Comparison of ENCODE assay signal across 1 cellular context in genomic region chr16:30896890-30897730, GRCh38.
TF ChIP-seq lines count a peak whose summit lies in the region.

No MANE protein-coding gene starts in this region.

TF ChIP-seq in K562, 482 proteins besides CTCF, POLR2A, EP300 and RAD21 (continued from another document and continues in another):
- TF ChIP-seq MTF1 (CRISPR knock-in tag; IDR thresholded peaks at IDR 0.05; ENCODE audit: borderline replicate concordance) (no peak), HNRNPL (IDR thresholded peaks at IDR 0.05; ENCODE audit: low read depth, low read length) (no peak), NCOR1 (IDR thresholded peaks at IDR 0.05) (0 out of 2 replicates have a peak, but pooled peaks have one; percentile 1), ZFP30 (CRISPR knock-in tag; IDR thresholded peaks at IDR 0.05; ENCODE audit: borderline replicate concordance) (no peak), ZKSCAN1 (IDR thresholded peaks at IDR 0.05; ENCODE audit: low read depth, low read length) (no peak), ESRRA (IDR thresholded peaks at IDR 0.05; ENCODE audit: borderline replicate concordance, low read depth) (0 out of 2 replicates have a peak, but pooled peaks have one; percentile 33), ZNF134 (CRISPR knock-in tag; conservative IDR thresholded peaks at IDR 0.05) (no peak), HSF4 (CRISPR knock-in tag; IDR thresholded peaks at IDR 0.05; ENCODE audit: borderline replicate concordance) (no peak), FOSL1 (tag; conservative IDR thresholded peaks at IDR 0.05) (no peak), HMG20B (CRISPR knock-in tag; IDR thresholded peaks at IDR 0.05) (no peak), ZNF586 (CRISPR knock-in tag; conservative IDR thresholded peaks at IDR 0.05) (no peak), CAMTA2 (CRISPR knock-in tag; conservative IDR thresholded peaks at IDR 0.05) (no peak), ELF4 (CRISPR knock-in tag; IDR thresholded peaks at IDR 0.05) (no peak), DDX20 (tag; IDR thresholded peaks at IDR 0.05; ENCODE audit: low read depth) (no peak), HOXB6 (CRISPR knock-in tag; IDR thresholded peaks at IDR 0.05; ENCODE audit: borderline replicate concordance) (no peak), ZFP1 (CRISPR knock-in tag; IDR thresholded peaks at IDR 0.05) (no peak), ATF1 (CRISPR knock-in tag; IDR thresholded peaks at IDR 0.05) (no peak), ATF1 (tag; IDR thresholded peaks at IDR 0.05) (no peak), SIX5 (IDR thresholded peaks at IDR 0.05; ENCODE audit: borderline replicate concordance in 1 of 2, insufficient read depth in 1 of 2, low read depth in 1 of 2, low read length in 2 of 2) (peak; percentile 94 to 98), HLTF (IDR thresholded peaks at IDR 0.05) (no peak), RBM34 (IDR thresholded peaks at IDR 0.05; ENCODE audit: borderline replicate concordance, insufficient read depth, low read length) (no peak), SAFB (IDR thresholded peaks at IDR 0.05; ENCODE audit: borderline replicate concordance, low read depth, low read length) (no peak), SUPT5H (IDR thresholded peaks at IDR 0.05) (peak; percentile 79), TBP (optimal IDR thresholded peaks at IDR 0.05; ENCODE audit: low read depth, low read length) (peak; percentile 73), NR1H2 (CRISPR knock-in tag; IDR thresholded peaks at IDR 0.05) (no peak), TAF9B (IDR thresholded peaks at IDR 0.05; ENCODE audit: partially characterized antibody) (peak; percentile 10), UBTF (IDR thresholded peaks at IDR 0.05; ENCODE audit: borderline replicate concordance in 1 of 2, low read depth in 2 of 2, low read length in 2 of 2) (0 out of 4 replicates have a peak, but pooled peaks of 1 of the 2 experiments have one; percentile 10), BACH1 (tag; IDR thresholded peaks at IDR 0.05) (0 out of 2 replicates have a peak, but pooled peaks have one; percentile 45), THAP7 (CRISPR knock-in tag; IDR thresholded peaks at IDR 0.05) (no peak), ETV6 (IDR thresholded peaks at IDR 0.05; ENCODE audit: borderline replicate concordance in 1 of 2, low read depth in 2 of 2, low read length in 1 of 2) (no peak), ETV6 (CRISPR knock-in tag; IDR thresholded peaks at IDR 0.05; ENCODE audit: borderline replicate concordance) (no peak), GABPB1 (CRISPR knock-in tag; IDR thresholded peaks at IDR 0.05) (peak; percentile 82), KAT2B (IDR thresholded peaks at IDR 0.05; ENCODE audit: low read depth, low read length) (no peak), RNF2 (IDR thresholded peaks at IDR 0.05) (no peak), ZBTB7A (IDR thresholded peaks at IDR 0.05; ENCODE audit: borderline replicate concordance, control insufficient read depth, low read depth, low read length) (peak; percentile 14; the same call in 1 of the 2 replicates), HIVEP1 (CRISPR knock-in tag; IDR thresholded peaks at IDR 0.05) (no peak), SAP30 (IDR thresholded peaks at IDR 0.05; ENCODE audit: borderline replicate concordance, insufficient read depth, low read depth, low read length, poor library complexity, severe bottlenecking) (no peak), KDM5B (IDR thresholded peaks at IDR 0.05; ENCODE audit: insufficient replicate concordance, low read depth, low read length) (no peak), CXXC5 (CRISPR knock-in tag; IDR thresholded peaks at IDR 0.05) (no peak; the same call in 1 of the 2 replicates), MCM7 (IDR thresholded peaks at IDR 0.05) (no peak), CEBPB (tag; IDR thresholded peaks at IDR 0.05) (no peak), SP1 (CRISPR knock-in tag; IDR thresholded peaks at IDR 0.05) (peak; percentile 7; the same call in 1 of the 2 replicates), ARID2 (IDR thresholded peaks at IDR 0.05) (no peak), HDAC1 (IDR thresholded peaks at IDR 0.05) (peak in 1 of 2 experiments; percentile 13; a peak in 2 of 4 replicates), SMAD1 (IDR thresholded peaks at IDR 0.05; ENCODE audit: low read depth, low read length, partially characterized antibody) (no peak), TBL1XR1 (IDR thresholded peaks at IDR 0.05; ENCODE audit: low read length in 2 of 2) (no peak), ELF1 (tag; IDR thresholded peaks at IDR 0.05) (peak; percentile 72; the same call in 1 of the 2 replicates), ZBED1 (IDR thresholded peaks at IDR 0.05) (0 out of 2 replicates have a peak, but pooled peaks have one; percentile 81), PCBP1 (IDR thresholded peaks at IDR 0.05; ENCODE audit: low read depth, low read length, poor library complexity, severe bottlenecking) (no peak), CBX3 (IDR thresholded peaks at IDR 0.05; ENCODE audit: borderline replicate concordance in 1 of 2, low read length in 2 of 2) (no peak), ZNF740 (CRISPR knock-in tag; IDR thresholded peaks at IDR 0.05) (no peak), ZNF740 (tag; IDR thresholded peaks at IDR 0.05) (no peak), ZC3H8 (IDR thresholded peaks at IDR 0.05) (no peak), FOXK1 (CRISPR knock-in tag; IDR thresholded peaks at IDR 0.05; ENCODE audit: borderline replicate concordance) (no peak)
- TF ChIP-seq, protein P1, sequence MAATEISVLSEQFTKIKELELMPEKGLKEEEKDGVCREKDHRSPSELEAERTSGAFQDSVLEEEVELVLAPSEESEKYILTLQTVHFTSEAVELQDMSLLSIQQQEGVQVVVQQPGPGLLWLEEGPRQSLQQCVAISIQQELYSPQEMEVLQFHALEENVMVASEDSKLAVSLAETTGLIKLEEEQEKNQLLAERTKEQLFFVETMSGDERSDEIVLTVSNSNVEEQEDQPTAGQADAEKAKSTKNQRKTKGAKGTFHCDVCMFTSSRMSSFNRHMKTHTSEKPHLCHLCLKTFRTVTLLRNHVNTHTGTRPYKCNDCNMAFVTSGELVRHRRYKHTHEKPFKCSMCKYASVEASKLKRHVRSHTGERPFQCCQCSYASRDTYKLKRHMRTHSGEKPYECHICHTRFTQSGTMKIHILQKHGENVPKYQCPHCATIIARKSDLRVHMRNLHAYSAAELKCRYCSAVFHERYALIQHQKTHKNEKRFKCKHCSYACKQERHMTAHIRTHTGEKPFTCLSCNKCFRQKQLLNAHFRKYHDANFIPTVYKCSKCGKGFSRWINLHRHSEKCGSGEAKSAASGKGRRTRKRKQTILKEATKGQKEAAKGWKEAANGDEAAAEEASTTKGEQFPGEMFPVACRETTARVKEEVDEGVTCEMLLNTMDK (IDR thresholded peaks at IDR 0.05; ENCODE audit: borderline replicate concordance, insufficient read depth, low read depth, low read length, poor library complexity, severe bottlenecking) = no peak
- TF ChIP-seq, protein P2, sequence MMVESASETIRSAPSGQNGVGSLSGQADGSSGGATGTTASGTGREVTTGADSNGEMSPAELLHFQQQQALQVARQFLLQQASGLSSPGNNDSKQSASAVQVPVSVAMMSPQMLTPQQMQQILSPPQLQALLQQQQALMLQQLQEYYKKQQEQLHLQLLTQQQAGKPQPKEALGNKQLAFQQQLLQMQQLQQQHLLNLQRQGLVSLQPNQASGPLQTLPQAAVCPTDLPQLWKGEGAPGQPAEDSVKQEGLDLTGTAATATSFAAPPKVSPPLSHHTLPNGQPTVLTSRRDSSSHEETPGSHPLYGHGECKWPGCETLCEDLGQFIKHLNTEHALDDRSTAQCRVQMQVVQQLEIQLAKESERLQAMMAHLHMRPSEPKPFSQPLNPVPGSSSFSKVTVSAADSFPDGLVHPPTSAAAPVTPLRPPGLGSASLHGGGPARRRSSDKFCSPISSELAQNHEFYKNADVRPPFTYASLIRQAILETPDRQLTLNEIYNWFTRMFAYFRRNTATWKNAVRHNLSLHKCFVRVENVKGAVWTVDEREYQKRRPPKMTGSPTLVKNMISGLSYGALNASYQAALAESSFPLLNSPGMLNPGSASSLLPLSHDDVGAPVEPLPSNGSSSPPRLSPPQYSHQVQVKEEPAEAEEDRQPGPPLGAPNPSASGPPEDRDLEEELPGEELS (CRISPR knock-in tag; IDR thresholded peaks at IDR 0.05; ENCODE audit: borderline replicate concordance) = no peak
- TF ChIP-seq, protein P3, sequence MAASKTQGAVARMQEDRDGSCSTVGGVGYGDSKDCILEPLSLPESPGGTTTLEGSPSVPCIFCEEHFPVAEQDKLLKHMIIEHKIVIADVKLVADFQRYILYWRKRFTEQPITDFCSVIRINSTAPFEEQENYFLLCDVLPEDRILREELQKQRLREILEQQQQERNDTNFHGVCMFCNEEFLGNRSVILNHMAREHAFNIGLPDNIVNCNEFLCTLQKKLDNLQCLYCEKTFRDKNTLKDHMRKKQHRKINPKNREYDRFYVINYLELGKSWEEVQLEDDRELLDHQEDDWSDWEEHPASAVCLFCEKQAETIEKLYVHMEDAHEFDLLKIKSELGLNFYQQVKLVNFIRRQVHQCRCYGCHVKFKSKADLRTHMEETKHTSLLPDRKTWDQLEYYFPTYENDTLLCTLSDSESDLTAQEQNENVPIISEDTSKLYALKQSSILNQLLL (CRISPR knock-in tag; IDR thresholded peaks at IDR 0.05; ENCODE audit: borderline replicate concordance) = no peak
- TF ChIP-seq, protein P4, sequence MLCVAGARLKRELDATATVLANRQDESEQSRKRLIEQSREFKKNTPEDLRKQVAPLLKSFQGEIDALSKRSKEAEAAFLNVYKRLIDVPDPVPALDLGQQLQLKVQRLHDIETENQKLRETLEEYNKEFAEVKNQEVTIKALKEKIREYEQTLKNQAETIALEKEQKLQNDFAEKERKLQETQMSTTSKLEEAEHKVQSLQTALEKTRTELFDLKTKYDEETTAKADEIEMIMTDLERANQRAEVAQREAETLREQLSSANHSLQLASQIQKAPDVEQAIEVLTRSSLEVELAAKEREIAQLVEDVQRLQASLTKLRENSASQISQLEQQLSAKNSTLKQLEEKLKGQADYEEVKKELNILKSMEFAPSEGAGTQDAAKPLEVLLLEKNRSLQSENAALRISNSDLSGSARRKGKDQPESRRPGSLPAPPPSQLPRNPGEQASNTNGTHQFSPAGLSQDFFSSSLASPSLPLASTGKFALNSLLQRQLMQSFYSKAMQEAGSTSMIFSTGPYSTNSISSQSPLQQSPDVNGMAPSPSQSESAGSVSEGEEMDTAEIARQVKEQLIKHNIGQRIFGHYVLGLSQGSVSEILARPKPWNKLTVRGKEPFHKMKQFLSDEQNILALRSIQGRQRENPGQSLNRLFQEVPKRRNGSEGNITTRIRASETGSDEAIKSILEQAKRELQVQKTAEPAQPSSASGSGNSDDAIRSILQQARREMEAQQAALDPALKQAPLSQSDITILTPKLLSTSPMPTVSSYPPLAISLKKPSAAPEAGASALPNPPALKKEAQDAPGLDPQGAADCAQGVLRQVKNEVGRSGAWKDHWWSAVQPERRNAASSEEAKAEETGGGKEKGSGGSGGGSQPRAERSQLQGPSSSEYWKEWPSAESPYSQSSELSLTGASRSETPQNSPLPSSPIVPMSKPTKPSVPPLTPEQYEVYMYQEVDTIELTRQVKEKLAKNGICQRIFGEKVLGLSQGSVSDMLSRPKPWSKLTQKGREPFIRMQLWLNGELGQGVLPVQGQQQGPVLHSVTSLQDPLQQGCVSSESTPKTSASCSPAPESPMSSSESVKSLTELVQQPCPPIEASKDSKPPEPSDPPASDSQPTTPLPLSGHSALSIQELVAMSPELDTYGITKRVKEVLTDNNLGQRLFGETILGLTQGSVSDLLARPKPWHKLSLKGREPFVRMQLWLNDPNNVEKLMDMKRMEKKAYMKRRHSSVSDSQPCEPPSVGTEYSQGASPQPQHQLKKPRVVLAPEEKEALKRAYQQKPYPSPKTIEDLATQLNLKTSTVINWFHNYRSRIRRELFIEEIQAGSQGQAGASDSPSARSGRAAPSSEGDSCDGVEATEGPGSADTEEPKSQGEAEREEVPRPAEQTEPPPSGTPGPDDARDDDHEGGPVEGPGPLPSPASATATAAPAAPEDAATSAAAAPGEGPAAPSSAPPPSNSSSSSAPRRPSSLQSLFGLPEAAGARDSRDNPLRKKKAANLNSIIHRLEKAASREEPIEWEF (CRISPR knock-in tag; IDR thresholded peaks at IDR 0.05) = no peak
- TF ChIP-seq, protein P5, sequence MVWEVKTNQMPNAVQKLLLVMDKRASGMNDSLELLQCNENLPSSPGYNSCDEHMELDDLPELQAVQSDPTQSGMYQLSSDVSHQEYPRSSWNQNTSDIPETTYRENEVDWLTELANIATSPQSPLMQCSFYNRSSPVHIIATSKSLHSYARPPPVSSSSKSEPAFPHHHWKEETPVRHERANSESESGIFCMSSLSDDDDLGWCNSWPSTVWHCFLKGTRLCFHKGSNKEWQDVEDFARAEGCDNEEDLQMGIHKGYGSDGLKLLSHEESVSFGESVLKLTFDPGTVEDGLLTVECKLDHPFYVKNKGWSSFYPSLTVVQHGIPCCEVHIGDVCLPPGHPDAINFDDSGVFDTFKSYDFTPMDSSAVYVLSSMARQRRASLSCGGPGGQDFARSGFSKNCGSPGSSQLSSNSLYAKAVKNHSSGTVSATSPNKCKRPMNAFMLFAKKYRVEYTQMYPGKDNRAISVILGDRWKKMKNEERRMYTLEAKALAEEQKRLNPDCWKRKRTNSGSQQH (CRISPR knock-in tag; IDR thresholded peaks at IDR 0.05) = no peak
